In the genomic region with DNA sequence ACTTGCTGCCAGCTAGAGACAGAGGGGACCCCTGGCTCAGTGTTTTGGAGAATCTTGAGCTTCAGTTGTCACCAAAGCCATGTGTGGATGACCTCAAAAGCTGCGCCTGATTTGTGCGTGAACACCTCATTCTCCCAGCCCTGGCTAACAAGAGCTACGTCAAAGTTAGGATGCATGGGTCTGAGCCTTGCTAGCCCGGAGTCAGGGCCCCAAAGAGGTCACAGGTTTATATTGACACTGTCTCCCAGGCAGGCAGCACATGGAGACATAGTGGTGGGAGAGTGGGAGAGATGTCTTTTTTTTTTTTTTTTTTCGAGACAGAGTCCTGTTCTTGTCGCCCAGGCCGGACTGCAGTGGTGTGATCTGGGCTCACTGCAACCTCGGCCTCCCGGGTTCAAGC, we compare ENCODE assay signal across 17 cellular contexts. TPM values are rescaled to one million over a fixed set of nuclear protein-coding genes. Genes with fewer than 3 reads are reported as not detected.
A peak's percentile ranks its signal among the peaks of the same experiment; 100 is the strongest.
DNase-seq lines count a peak whose midpoint lies in the region; ATAC-seq lines count a peak whose summit lies in the region.
"Had no signal": no experiment of that assay in that cellular context is flagged by ENCODE, and none has a peak within 500 bp of the region (broad histone marks: within the 10 kb centered on the region; RNA-seq: fewer than 3 reads in every experiment).

No MANE protein-coding gene starts in this region.

- no peaks in the 10 kb centered on the region for H3K36me3 ChIP-seq in CD4-positive, CD25-positive, alpha-beta regulatory T cell (ENCODE audit: control insufficient read depth, insufficient read depth, low read length)

- DNase-seq in activated naive CD8-positive, alpha-beta T cell treated with anti-CD3 and anti-CD28 coated beads, Interleukin-2, amount 10 ng/mL, durations not matched to agents 7 days and 5 days = no peak
- no peak for DNase-seq in activated naive CD8-positive, alpha-beta T cell treated with anti-CD3 and anti-CD28 coated beads for 36 hours
- DNase-seq in CD4-positive, CD25-positive, alpha-beta regulatory T cell = no peak
- DNase-seq in central memory CD8-positive, alpha-beta T cell (ENCODE audit: low spot score in 2 of 2) = no peak
- DNase-seq in DMS 273 treated with DMSO at 0.1 percent for 48 hours (lab: John Stamatoyannopoulos, UW) = no peak
- no peak for DNase-seq in mucosa of gallbladder (ENCODE audit: low spot score)
- DNase-seq: CD8-positive, alpha-beta memory T cell; DMS53; GDM1; IMR-90; NCI-H1105; NCI-H2029 treated with DMSO at 0.1 percent for 48 hours; NCI-H226; NCI-H510A treated with DMSO at 0.1 percent for 48 hours; NCI-H748 treated with DMSO at 0.1 percent for 48 hours; Right ventricle myocardium superior had no signal

- H3K4me3 Mint-ChIP-seq in activated naive CD8-positive, alpha-beta T cell treated with anti-CD3 and anti-CD28 coated beads, Interleukin-2, amount 10 ng/mL, durations not matched to agents 7 days and 5 days = no peak overlapping the region
- H3K4me3 Mint-ChIP-seq in activated naive CD8-positive, alpha-beta T cell treated with anti-CD3 and anti-CD28 coated beads for 36 hours = no peak overlapping the region
- no peak overlapping the region for H3K4me3 Mint-ChIP-seq in CD4-positive, CD25-positive, alpha-beta regulatory T cell
- H3K4me3 Mint-ChIP-seq in central memory CD8-positive, alpha-beta T cell = no peak overlapping the region

- POLR2A ChIA-PET in activated naive CD8-positive, alpha-beta T cell treated with anti-CD3 and anti-CD28 coated beads, Interleukin-2, amount 10 ng/mL, durations not matched to agents 7 days and 5 days (lab: Charles Lee) = no interaction called here

- no peaks in the 10 kb centered on the region for H3K27me3 Mint-ChIP-seq in activated naive CD8-positive, alpha-beta T cell treated with anti-CD3 and anti-CD28 coated beads, Interleukin-2, amount 10 ng/mL, durations not matched to agents 7 days and 5 days
- H3K27me3 Mint-ChIP-seq in activated naive CD8-positive, alpha-beta T cell treated with anti-CD3 and anti-CD28 coated beads for 36 hours = no peaks in the 10 kb centered on the region
- peaks cover 4% of the 10 kb centered on the region for H3K27me3 Mint-ChIP-seq in CD4-positive, CD25-positive, alpha-beta regulatory T cell
- H3K27me3 Mint-ChIP-seq in central memory CD8-positive, alpha-beta T cell = no peaks in the 10 kb centered on the region
- H3K27me3 Mint-ChIP-seq: CD8-positive, alpha-beta memory T cell had no signal

- H3K27ac ChIP-seq in CD4-positive, CD25-positive, alpha-beta regulatory T cell (ENCODE audit: insufficient read depth, low read length, poor library complexity, severe bottlenecking) = peak overlapping the region; percentile 56

- peak overlapping the region; percentile 34 for H3K4me3 ChIP-seq in CD4-positive, CD25-positive, alpha-beta regulatory T cell (ENCODE audit: low read depth, low read length)

- H3K9me3 Mint-ChIP-seq in activated naive CD8-positive, alpha-beta T cell treated with anti-CD3 and anti-CD28 coated beads, Interleukin-2, amount 10 ng/mL, durations not matched to agents 7 days and 5 days = no peaks in the 10 kb centered on the region
- peaks cover 2% of the 10 kb centered on the region for H3K9me3 Mint-ChIP-seq in activated naive CD8-positive, alpha-beta T cell treated with anti-CD3 and anti-CD28 coated beads for 36 hours
- H3K9me3 Mint-ChIP-seq in CD4-positive, CD25-positive, alpha-beta regulatory T cell = peaks cover 0 to 3% (median 0%) of the 10 kb centered on the region in 7 donors
- H3K9me3 Mint-ChIP-seq in central memory CD8-positive, alpha-beta T cell = no peaks in the 10 kb centered on the region

- ATAC-seq in activated naive CD8-positive, alpha-beta T cell treated with anti-CD3 and anti-CD28 coated beads, Interleukin-2, amount 10 ng/mL, durations not matched to agents 7 days and 5 days (ENCODE audit: low read depth) = no peak
- ATAC-seq in CD4-positive, CD25-positive, alpha-beta regulatory T cell (ENCODE audit: low read depth in 2 of 2) = no peak
- ATAC-seq in central memory CD8-positive, alpha-beta T cell (replicated peaks; ENCODE audit: extremely low read depth, poor library complexity, severe bottlenecking) = no peak
- ATAC-seq in HG02852 (IDR thresholded peaks at IDR 0.05; ENCODE audit: unreplicated experiment) = no peak

- H3K27ac Mint-ChIP-seq in activated naive CD8-positive, alpha-beta T cell treated with anti-CD3 and anti-CD28 coated beads, Interleukin-2, amount 10 ng/mL, durations not matched to agents 7 days and 5 days = peak overlapping the region; percentile 34
- H3K27ac Mint-ChIP-seq in activated naive CD8-positive, alpha-beta T cell treated with anti-CD3 and anti-CD28 coated beads for 36 hours = no peak overlapping the region
- peak overlapping the region in 2 of 3 donors; percentile 53 to 84 for H3K27ac Mint-ChIP-seq in CD4-positive, CD25-positive, alpha-beta regulatory T cell
- peak overlapping the region; percentile 83 for H3K27ac Mint-ChIP-seq in central memory CD8-positive, alpha-beta T cell (ENCODE audit: low read depth)

- no peaks in the 10 kb centered on the region for H3K9me3 ChIP-seq in CD4-positive, CD25-positive, alpha-beta regulatory T cell (ENCODE audit: control insufficient read depth in 2 of 2, low read length in 2 of 2)

- H3K27me3 ChIP-seq in CD4-positive, CD25-positive, alpha-beta regulatory T cell (ENCODE audit: control insufficient read depth, insufficient read depth, low read length) = no peaks in the 10 kb centered on the region

- H3K36me3 Mint-ChIP-seq in activated naive CD8-positive, alpha-beta T cell treated with anti-CD3 and anti-CD28 coated beads, Interleukin-2, amount 10 ng/mL, durations not matched to agents 7 days and 5 days = no peaks in the 10 kb centered on the region
- H3K36me3 Mint-ChIP-seq in activated naive CD8-positive, alpha-beta T cell treated with anti-CD3 and anti-CD28 coated beads for 36 hours = no peaks in the 10 kb centered on the region
- H3K36me3 Mint-ChIP-seq in CD4-positive, CD25-positive, alpha-beta regulatory T cell = no peaks in the 10 kb centered on the region
- no peaks in the 10 kb centered on the region for H3K36me3 Mint-ChIP-seq in central memory CD8-positive, alpha-beta T cell (ENCODE audit: insufficient read depth)
- H3K36me3 Mint-ChIP-seq: CD8-positive, alpha-beta memory T cell had no signal

- peaks cover 52% of the 10 kb centered on the region for H3K4me1 Mint-ChIP-seq in activated naive CD8-positive, alpha-beta T cell treated with anti-CD3 and anti-CD28 coated beads, Interleukin-2, amount 10 ng/mL, durations not matched to agents 7 days and 5 days
- peaks cover 50% of the 10 kb centered on the region for H3K4me1 Mint-ChIP-seq in activated naive CD8-positive, alpha-beta T cell treated with anti-CD3 and anti-CD28 coated beads for 36 hours
- peaks cover 42 to 84% (median 60%) of the 10 kb centered on the region in 4 donors for H3K4me1 Mint-ChIP-seq in CD4-positive, CD25-positive, alpha-beta regulatory T cell
- peaks cover 47% of the 10 kb centered on the region for H3K4me1 Mint-ChIP-seq in central memory CD8-positive, alpha-beta T cell

- H3K4me1 ChIP-seq in CD4-positive, CD25-positive, alpha-beta regulatory T cell (ENCODE audit: control insufficient read depth, insufficient read depth, low read length, poor library complexity, severe bottlenecking) = peaks cover 30% of the 10 kb centered on the region

RNA-seq across cellular contexts. Expression of a gene that starts 36.1 kb away (rescaled TPM):
- total RNA-seq in activated naive CD8-positive, alpha-beta T cell treated with anti-CD3 and anti-CD28 coated beads, Interleukin-2, amount 10 ng/mL, durations not matched to agents 7 days and 5 days = 10 to 100 TPM; 49.1 to 50.4 TPM
- 10 to 100 TPM; 22.9 to 23.9 TPM for total RNA-seq in activated naive CD8-positive, alpha-beta T cell treated with anti-CD3 and anti-CD28 coated beads for 36 hours
- total RNA-seq in CD4-positive, CD25-positive, alpha-beta regulatory T cell = 46.6 TPM
- 10 to 100 TPM; 45.5 to 48.5 (median 47.5) TPM for polyA plus RNA-seq in CD4-positive, CD25-positive, alpha-beta regulatory T cell
- 36.4 TPM for total RNA-seq in mucosa of gallbladder
